Comparison of ENCODE assay signal across 16 cellular contexts in the genomic region with DNA sequence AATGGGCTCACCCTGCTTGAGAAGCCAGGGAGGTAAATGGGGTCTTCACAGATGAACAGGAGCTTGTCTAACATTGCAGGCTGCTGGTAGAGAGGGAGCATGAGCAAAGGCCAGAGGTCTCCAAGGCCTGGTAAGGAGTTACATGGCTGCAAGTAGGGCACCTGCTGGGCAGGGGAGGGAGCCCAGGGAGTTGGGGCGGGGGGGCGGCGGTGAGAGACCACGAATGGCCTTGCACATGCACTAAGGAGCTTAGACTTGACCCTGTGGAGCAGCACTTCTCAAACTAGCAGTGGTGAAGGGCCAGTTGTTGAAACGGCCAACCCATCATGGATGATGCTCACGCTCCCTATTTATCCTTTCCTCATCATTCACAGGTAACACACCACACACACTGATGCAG. TPM values are rescaled to one million over a fixed set of nuclear protein-coding genes. Genes with fewer than 3 reads are reported as not detected.
A peak's percentile ranks its signal among the peaks of the same experiment; 100 is the strongest.
DNase-seq lines count a peak whose midpoint lies in the region; ATAC-seq and TF ChIP-seq lines count a peak whose summit lies in the region.
"Had no signal": no experiment of that assay in that cellular context is flagged by ENCODE, and none has a peak within 500 bp of the region (broad histone marks: within the 10 kb centered on the region; RNA-seq: fewer than 3 reads in every experiment).

No MANE protein-coding gene starts in this region.

- ATAC-seq in activated T-cell treated with anti-CD3 and anti-CD28 coated beads, Interleukin-2, amount 50 U/mL, for 72 hours (replicated peaks in 1 of 2): peak in 1 of 2 donors; percentile 14
- ATAC-seq in left lobe of liver (no peak), GM19328 (IDR thresholded peaks at IDR 0.05; ENCODE audit: unreplicated experiment) (no peak)
- ATAC-seq: GM23338, left ventricle myocardium superior, Right ventricle myocardium inferior had no signal

- no peak overlapping the region for H3K4me3 ChIP-seq in GM23248
- H3K4me3 ChIP-seq in tibial artery: no peak overlapping the region
- H3K4me3 ChIP-seq: colonic mucosa, GM23338 had no signal

- H4K20me1 ChIP-seq in GM23248 (ENCODE audit: insufficient read depth): no peaks in the 10 kb centered on the region

- H2AFZ ChIP-seq in GM23248: no peak overlapping the region
- H2AFZ ChIP-seq: GM23338 had no signal

- 96 to 100% methylated on average over 2 to 6 of the region's 6 CpGs for WGBS in GM23248 (ENCODE audit: low coverage in 1 of 2, low lambda C conversion rate in 2 of 2, missing lambda C conversion rate in 2 of 2), 2 experiments

- H3K36me3 ChIP-seq in GM23248 (ENCODE audit: low read depth) (no peaks in the 10 kb centered on the region), tibial artery (peaks cover 0 to 9% (median 0%) of the 10 kb centered on the region in 3 donors)
- H3K36me3 ChIP-seq: colonic mucosa had no signal

- H3K4me1 Mint-ChIP-seq in activated T-cell treated with anti-CD3 and anti-CD28 coated beads, Interleukin-2, amount 50 U/mL, for 72 hours (ENCODE audit: low read depth): peaks cover 91% of the 10 kb centered on the region
- H3K4me1 Mint-ChIP-seq in activated T-helper 1 cell treated with anti-CD3 and anti-CD28 coated beads, Interleukin-12 subunit alpha, Interleukin-12 subunit beta, Interleukin-2, Interleukin-4 antibody, amounts not matched to agents 30 ng/mL and 10 ng/mL and 1 ng/mL, durations not matched to agents 14 hours and 24 hours and 36 hours (ENCODE audit: low read depth): peaks cover 93% of the 10 kb centered on the region
- peaks cover 33% of the 10 kb centered on the region for H3K4me1 Mint-ChIP-seq in progenitor cell of endocrine pancreas (ENCODE audit: low read depth)

- peaks cover 8% of the 10 kb centered on the region; the same call in 1 of the 2 replicates for H3F3A ChIP-seq in GM23248 (ENCODE audit: insufficient read depth)

- H3K9me3 Mint-ChIP-seq in activated T-cell treated with anti-CD3 and anti-CD28 coated beads, Interleukin-2, amount 50 U/mL, for 72 hours: no peaks in the 10 kb centered on the region
- H3K9me3 Mint-ChIP-seq in activated T-helper 1 cell treated with anti-CD3 and anti-CD28 coated beads, Interleukin-12 subunit alpha, Interleukin-12 subunit beta, Interleukin-2, Interleukin-4 antibody, amounts not matched to agents 30 ng/mL and 10 ng/mL and 1 ng/mL, durations not matched to agents 14 hours and 24 hours and 36 hours: no peaks in the 10 kb centered on the region
- H3K9me3 Mint-ChIP-seq in progenitor cell of endocrine pancreas (ENCODE audit: low read depth): no peaks in the 10 kb centered on the region

- H3K27me3 Mint-ChIP-seq in activated T-cell treated with anti-CD3 and anti-CD28 coated beads, Interleukin-2, amount 50 U/mL, for 72 hours (ENCODE audit: low read depth): no peaks in the 10 kb centered on the region
- no peaks in the 10 kb centered on the region for H3K27me3 Mint-ChIP-seq in activated T-helper 1 cell treated with anti-CD3 and anti-CD28 coated beads, Interleukin-12 subunit alpha, Interleukin-12 subunit beta, Interleukin-2, Interleukin-4 antibody, amounts not matched to agents 30 ng/mL and 10 ng/mL and 1 ng/mL, durations not matched to agents 14 hours and 24 hours and 36 hours (ENCODE audit: insufficient read depth)
- H3K27me3 Mint-ChIP-seq in progenitor cell of endocrine pancreas: no peaks in the 10 kb centered on the region

- intact Hi-C loops in activated T-helper 1 cell treated with anti-CD3 and anti-CD28 coated beads, Interleukin-12 subunit alpha, Interleukin-12 subunit beta, Interleukin-2, Interleukin-4 antibody, amounts not matched to agents 30 ng/mL and 10 ng/mL and 1 ng/mL, durations not matched to agents 14 hours and 24 hours and 36 hours (cut with micrococcal nuclease): loop anchor here (1.0 kb wide), 5 partner anchors 9 to 39 kb away; partner anchors contain the start of gene ERN1
- intact Hi-C loops in tibial artery (cut with DNase I; ENCODE audit: low total_unique reads): no loop called here

- H3K9ac ChIP-seq in GM23248: no peak overlapping the region

- H3K9me3 ChIP-seq in GM23248 (ENCODE audit: low read depth) (no peaks in the 10 kb centered on the region), tibial artery (no peaks in the 10 kb centered on the region)
- H3K9me3 ChIP-seq: colonic mucosa had no signal

- H3K27ac ChIP-seq in GM23248: peak overlapping the region; percentile 43
- no peak overlapping the region for H3K27ac ChIP-seq in tibial artery
- H3K27ac ChIP-seq: colonic mucosa had no signal

- no peak overlapping the region for H3K4me2 ChIP-seq in GM23248 (ENCODE audit: unreplicated experiment)
- H3K4me2 ChIP-seq: GM23338 had no signal

- H3K27me3 ChIP-seq in GM23248 (replicated peaks; ENCODE audit: insufficient read depth): no peaks in the 10 kb centered on the region
- no peaks in the 10 kb centered on the region for H3K27me3 ChIP-seq in tibial artery
- H3K27me3 ChIP-seq: colonic mucosa had no signal

- peak overlapping the region; percentile 78 to 91 for H3K4me3 Mint-ChIP-seq in activated T-cell treated with anti-CD3 and anti-CD28 coated beads, Interleukin-2, amount 50 U/mL, for 72 hours
- peak overlapping the region; percentile 81 for H3K4me3 Mint-ChIP-seq in activated T-helper 1 cell treated with anti-CD3 and anti-CD28 coated beads, Interleukin-12 subunit alpha, Interleukin-12 subunit beta, Interleukin-2, Interleukin-4 antibody, amounts not matched to agents 30 ng/mL and 10 ng/mL and 1 ng/mL, durations not matched to agents 14 hours and 24 hours and 36 hours
- no peak overlapping the region for H3K4me3 Mint-ChIP-seq in progenitor cell of endocrine pancreas (ENCODE audit: low read depth)
- H3K4me3 Mint-ChIP-seq: GM23338 had no signal

- peaks cover 13 to 16% of the 10 kb centered on the region in 2 donors for H3K36me3 Mint-ChIP-seq in activated T-cell treated with anti-CD3 and anti-CD28 coated beads, Interleukin-2, amount 50 U/mL, for 72 hours (ENCODE audit: insufficient read depth in 2 of 2)
- peaks cover 63% of the 10 kb centered on the region for H3K36me3 Mint-ChIP-seq in activated T-helper 1 cell treated with anti-CD3 and anti-CD28 coated beads, Interleukin-12 subunit alpha, Interleukin-12 subunit beta, Interleukin-2, Interleukin-4 antibody, amounts not matched to agents 30 ng/mL and 10 ng/mL and 1 ng/mL, durations not matched to agents 14 hours and 24 hours and 36 hours (ENCODE audit: low read depth)
- H3K36me3 Mint-ChIP-seq in progenitor cell of endocrine pancreas (ENCODE audit: insufficient read depth): peaks cover 18% of the 10 kb centered on the region

- DNase-seq in activated T-cell treated with anti-CD3 and anti-CD28 coated beads, Interleukin-2, amount 50 U/mL, for 72 hours: no peak
- no peak for DNase-seq in activated T-cell treated with anti-CD3 and anti-CD28 coated beads, Interleukin-2, amount 50 U/mL, for 48 hours
- DNase-seq in GM23248 (no peak), progenitor cell of endocrine pancreas (ENCODE audit: low spot score, unreplicated experiment) (no peak), left lobe of liver (ENCODE audit: low spot score) (no peak), tibial artery (no peak)
- no peak for DNase-seq in activated T-helper 1 cell treated with anti-CD3 and anti-CD28 coated beads, Interleukin-12 subunit alpha, Interleukin-12 subunit beta, Interleukin-2, Interleukin-4 antibody, amounts not matched to agents 30 ng/mL and 10 ng/mL and 1 ng/mL, durations not matched to agents 14 hours and 24 hours and 36 hours (ENCODE audit: low spot score)
- DNase-seq: colonic mucosa; left ventricle myocardium superior; NCI-H1436; NK-92 treated with Interleukin-12 subunit alpha and Interleukin-12 subunit beta, amount 100 ng/mL, for 24 hours; posterior cingulate gyrus; stimulated activated naive CD4-positive, alpha-beta T cell treated with Interleukin-2 at 50 U/mL for 16 hours had no signal

- H3K4me1 ChIP-seq in GM23248 (ENCODE audit: insufficient read depth): 0 out of 2 replicates have a peak, but pooled peaks cover 4% of the 10 kb centered on the region
- peaks cover 0 to 14% (median 3%) of the 10 kb centered on the region in 4 donors for H3K4me1 ChIP-seq in tibial artery
- H3K4me1 ChIP-seq: colonic mucosa had no signal

- in situ Hi-C loops in GM23248 (cut with MboI): no loop called here

- H3K9me2 ChIP-seq in GM23248 (ENCODE audit: insufficient read depth): no peaks in the 10 kb centered on the region

- H3K79me2 ChIP-seq in GM23248 (ENCODE audit: insufficient read depth): peaks cover 34% of the 10 kb centered on the region

- no peak for TF ChIP-seq CTCF in progenitor cell of endocrine pancreas (IDR thresholded peaks at IDR 0.05; ENCODE audit: unreplicated experiment)
- no peak for TF ChIP-seq CTCF in tibial artery (IDR thresholded peaks at IDR 0.05)

- peak overlapping the region; percentile 97 for H3K27ac Mint-ChIP-seq in activated T-cell treated with anti-CD3 and anti-CD28 coated beads, Interleukin-2, amount 50 U/mL, for 72 hours
- H3K27ac Mint-ChIP-seq in activated T-helper 1 cell treated with anti-CD3 and anti-CD28 coated beads, Interleukin-12 subunit alpha, Interleukin-12 subunit beta, Interleukin-2, Interleukin-4 antibody, amounts not matched to agents 30 ng/mL and 10 ng/mL and 1 ng/mL, durations not matched to agents 14 hours and 24 hours and 36 hours: peak overlapping the region; percentile 98
- H3K27ac Mint-ChIP-seq in progenitor cell of endocrine pancreas: peak overlapping the region; percentile 5
- H3K27ac Mint-ChIP-seq: GM23338 had no signal

RNA-seq across cellular contexts. Expression of gene ERN1, which starts 38.4 kb away (rescaled TPM):
- 10 to 100 TPM; 58.1 to 98.3 TPM for total RNA-seq in activated T-cell treated with anti-CD3 and anti-CD28 coated beads, Interleukin-2, amount 50 U/mL, for 72 hours
- 5.7 and 5.8 TPM in 2 replicates for total RNA-seq in GM23248 (2014; rRNA removed; shearing (Covaris generic))
- 9.9 and 13.7 TPM in 2 replicates for polyA plus RNA-seq in GM23248 (2016; fragmentation: Nextera tagmentation; extraction: Ambion mirVana)
- total RNA-seq in activated T-helper 1 cell treated with anti-CD3 and anti-CD28 coated beads, Interleukin-12 subunit alpha, Interleukin-12 subunit beta, Interleukin-2, Interleukin-4 antibody, amounts not matched to agents 30 ng/mL and 10 ng/mL and 1 ng/mL, durations not matched to agents 14 hours and 24 hours and 36 hours: 90.0 and 91.6 TPM in 2 replicates
- total RNA-seq in progenitor cell of endocrine pancreas: 39.4 and 43.1 TPM in 2 replicates
- 30.9 TPM for total RNA-seq in left lobe of liver

Comparison
In these comparisons a context has a peak if more than half of its experiments do, and no peak if none do; other contexts are left out.
1. H3K27ac Mint-ChIP-seq: peak in every context shown above with its lines; median percentile 98 in activated T-helper 1 cell treated with anti-CD3 and anti-CD28 coated beads, Interleukin-12 subunit alpha, Interleukin-12 subunit beta, Interleukin-2, Interleukin-4 antibody, amounts not matched to agents 30 ng/mL and 10 ng/mL and 1 ng/mL, durations not matched to agents 14 hours and 24 hours and 36 hours; 97 in activated T-cell treated with anti-CD3 and anti-CD28 coated beads, Interleukin-2, amount 50 U/mL, for 72 hours; 5 in progenitor cell of endocrine pancreas.